In genomic region chr1:175360016-175360415, GRCh38 we compare ENCODE assay signal across 1 cellular context.
TF ChIP-seq lines count a peak whose summit lies in the region.

No MANE protein-coding gene starts in this region.

TF ChIP-seq in GM12878, 131 proteins besides CTCF, POLR2A, EP300 and RAD21 (continued from another document):
- TF ChIP-seq CUX1 (IDR thresholded peaks at IDR 0.05; ENCODE audit: insufficient replicate concordance, low read depth, low read length) (no peak), SREBF2 (IDR thresholded peaks at IDR 0.05; ENCODE audit: low read length) (no peak), ZBED1 (IDR thresholded peaks at IDR 0.05; ENCODE audit: borderline replicate concordance) (no peak), HCFC1 (IDR thresholded peaks at IDR 0.05; ENCODE audit: low read length) (no peak), HDGF (IDR thresholded peaks at IDR 0.05) (no peak), FOXM1 (IDR thresholded peaks at IDR 0.05; ENCODE audit: low read depth, low read length) (no peak), CHD4 (IDR thresholded peaks at IDR 0.05) (no peak), PAX5 (IDR thresholded peaks at IDR 0.05; ENCODE audit: borderline replicate concordance, low read depth, low read length) (no peak), NFXL1 (IDR thresholded peaks at IDR 0.05; ENCODE audit: borderline replicate concordance) (no peak), SPI1 (IDR thresholded peaks at IDR 0.05; ENCODE audit: borderline replicate concordance, insufficient read depth, low read depth, low read length) (no peak), TCF12 (IDR thresholded peaks at IDR 0.05; ENCODE audit: low read depth, low read length) (no peak), ZNF384 (IDR thresholded peaks at IDR 0.05; ENCODE audit: borderline replicate concordance, low read depth, low read length) (no peak), NR2C2 (IDR thresholded peaks at IDR 0.05; ENCODE audit: borderline replicate concordance, control insufficient read depth, insufficient read length, low read depth) (no peak)
